Comparison of ENCODE assay signal across 10 cellular contexts in genomic region chr14:68191567-68192321, GRCh38.
DNase-seq lines count a peak whose midpoint lies in the region; ATAC-seq and TF ChIP-seq lines count a peak whose summit lies in the region.
"Had no signal": no experiment of that assay in that cellular context is flagged by ENCODE, and none has a peak within 500 bp of the region (broad histone marks: within the 10 kb centered on the region; RNA-seq: fewer than 3 reads in every experiment).

No MANE protein-coding gene starts in this region.

- H3K36me3 ChIP-seq in right atrium auricular region = no peaks in the 10 kb centered on the region
- H3K36me3 ChIP-seq in liver (ENCODE audit: control insufficient read depth in 4 of 4, insufficient read depth in 3 of 4, low read depth in 1 of 4, low read length in 3 of 4) = no peaks in the 10 kb centered on the region
- H3K36me3 ChIP-seq: neutrophil had no signal

- H3K4me3 ChIP-seq in right atrium auricular region = no peak overlapping the region
- H3K4me3 ChIP-seq in astrocyte of the spinal cord (ENCODE audit: low read depth, low read length) = no peak overlapping the region
- H3K4me3 ChIP-seq in liver (ENCODE audit: low read depth in 1 of 3, low read length in 3 of 3) = no peak overlapping the region

- intact Hi-C loops in Right ventricle myocardium superior (cut with DNase I) = no loop called here

- no peaks in the 10 kb centered on the region for H3K4me1 ChIP-seq in right atrium auricular region
- peaks cover 4 to 36% (median 28%) of the 10 kb centered on the region in 4 donors for H3K4me1 ChIP-seq in liver (ENCODE audit: control insufficient read depth in 4 of 4, insufficient read depth in 4 of 4, low read length in 3 of 4)

- in situ Hi-C loops in astrocyte of the spinal cord (cut with HindIII; ENCODE audit: low sequenced_read_pairs) = no loop called here

- no peaks in the 10 kb centered on the region for H3K9me3 ChIP-seq in right atrium auricular region
- no peaks in the 10 kb centered on the region for H3K9me3 ChIP-seq in liver (ENCODE audit: control insufficient read depth in 4 of 4, low read length in 3 of 4)
- H3K9me3 ChIP-seq: neutrophil had no signal

- no peak for DNase-seq in Right ventricle myocardium superior
- no peak for DNase-seq in right atrium auricular region (ENCODE audit: low spot score)
- DNase-seq in astrocyte of the spinal cord (ENCODE audit: low read depth, low spot score) = peak; percentile 18
- DNase-seq in GM19238 (ENCODE audit: insufficient read length, low spot score) = no peak
- no peak for DNase-seq in MV-4-11 (lab: John Stamatoyannopoulos, UW)
- DNase-seq: activated gamma-delta T cell had no signal

- H3K27ac ChIP-seq in right atrium auricular region = no peak overlapping the region
- H3K27ac ChIP-seq in liver (ENCODE audit: low read depth in 1 of 2, low read length in 2 of 2) = peak overlapping the region; percentile 62 to 88
- H3K27ac ChIP-seq: neutrophil had no signal

- ATAC-seq in Right ventricle myocardium superior (ENCODE audit: poor library complexity) (peak; percentile 27), GM21717 (IDR thresholded peaks at IDR 0.05; ENCODE audit: unreplicated experiment) (no peak), GM19023 (IDR thresholded peaks at IDR 0.05; ENCODE audit: unreplicated experiment) (no peak)

- peak; percentile 63 to 69 for TF ChIP-seq RAD21 in liver (IDR thresholded peaks at IDR 0.05)

- H3K9ac ChIP-seq in liver (ENCODE audit: low read depth in 1 of 2, low read length in 2 of 2) = no peak overlapping the region

- H3K27me3 ChIP-seq in right atrium auricular region (no peaks in the 10 kb centered on the region), liver (ENCODE audit: control insufficient read depth in 4 of 4, insufficient read depth in 4 of 4, low read length in 3 of 4) (no peaks in the 10 kb centered on the region)
- H3K27me3 ChIP-seq: neutrophil had no signal

- TF ChIP-seq CTCF in right atrium auricular region (IDR thresholded peaks at IDR 0.05) = no peak
- TF ChIP-seq CTCF in astrocyte of the spinal cord (IDR thresholded peaks at IDR 0.05; ENCODE audit: low read depth, low read length) = no peak
- no peak for TF ChIP-seq CTCF in liver (IDR thresholded peaks at IDR 0.05; ENCODE audit: low read depth, low read length, missing input control)

TF ChIP-seq in liver, 16 proteins besides CTCF, POLR2A, EP300 and RAD21:
- TF ChIP-seq MAX (IDR thresholded peaks at IDR 0.05) (peak; percentile 72), RXRA (IDR thresholded peaks at IDR 0.05) (peak; percentile 92 to 97), TAF1 (conservative IDR thresholded peaks at IDR 0.05) (peak; percentile 39), FOXA1 (IDR thresholded peaks at IDR 0.05) (peak; percentile 32), ZBTB33 (IDR thresholded peaks at IDR 0.05) (peak; percentile 71), JUND (IDR thresholded peaks at IDR 0.05) (peak; percentile 75 to 95), HNF4G (IDR thresholded peaks at IDR 0.05) (peak; percentile 43), YY1 (IDR thresholded peaks at IDR 0.05) (peak; percentile 67), HNF4A (conservative IDR thresholded peaks at IDR 0.05) (peak; percentile 75 to 86), EGR1 (IDR thresholded peaks at IDR 0.05; ENCODE audit: low read depth in 2 of 2) (peak in 1 of 2 donors; percentile 67), SP1 (IDR thresholded peaks at IDR 0.05) (peak; percentile 89), ATF3 (IDR thresholded peaks at IDR 0.05) (peak; percentile 25), NR2F2 (IDR thresholded peaks at IDR 0.05) (peak; percentile 27), FOXA2 (IDR thresholded peaks at IDR 0.05) (peak; percentile 29), REST (IDR thresholded peaks at IDR 0.05) (peak; percentile 56), GABPA (IDR thresholded peaks at IDR 0.05 in 1 of 2, conservative IDR thresholded peaks at IDR 0.05 in 1 of 2) (peak in 1 of 2 donors; percentile 51)

Comparison
In these comparisons a context has a peak if more than half of its experiments do, and no peak if none do; other contexts are left out.
1. H3K27ac ChIP-seq: peak in liver (2 of 2); none in right atrium auricular region (0 of 2).